ENCODE assay signal across 24 cellular contexts in the genomic region with DNA sequence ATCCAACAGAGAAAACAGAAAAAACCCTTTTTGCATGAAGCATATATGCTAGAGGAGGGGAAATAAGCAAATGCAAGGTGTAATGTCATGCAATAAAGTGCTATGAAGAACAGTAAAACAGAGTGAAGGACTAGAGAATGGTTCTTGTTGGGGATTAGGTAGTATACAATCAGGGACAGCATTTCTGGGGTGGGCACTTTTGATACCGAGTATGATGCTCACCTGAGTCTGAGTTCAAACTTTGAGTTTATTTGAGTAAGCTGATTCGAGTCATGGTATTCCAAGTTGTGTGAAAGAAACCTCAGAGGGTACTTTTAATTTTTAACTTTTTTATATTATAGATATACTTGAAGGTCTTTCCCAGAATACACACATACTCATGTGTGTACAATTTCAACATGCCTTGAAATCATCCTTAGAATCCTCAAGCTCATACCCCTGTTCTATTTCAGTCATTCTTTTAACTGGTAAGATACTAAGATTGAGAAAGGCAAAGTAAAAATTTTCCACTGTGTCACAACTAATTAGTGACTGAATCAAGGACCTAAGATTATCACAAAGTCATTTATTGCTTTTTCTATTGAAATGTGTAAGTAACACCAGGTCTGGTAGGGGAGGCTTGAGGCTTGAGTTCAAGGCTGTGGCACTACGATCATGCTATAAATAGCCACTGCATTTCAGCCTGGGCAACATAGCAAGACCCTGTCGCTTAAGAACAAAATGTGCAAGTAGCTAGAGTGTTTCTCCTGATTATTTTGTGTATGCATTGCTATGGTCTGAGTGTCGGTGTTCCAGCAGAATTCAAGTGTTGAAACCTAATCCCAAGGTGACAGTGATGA. TPM values are rescaled to one million over a fixed set of nuclear protein-coding genes. Genes with fewer than 3 reads are reported as not detected.
DNase-seq lines count a peak whose midpoint lies in the region; ATAC-seq and FAIRE-seq lines count a peak whose summit lies in the region.
"Had no signal": no experiment of that assay in that cellular context is flagged by ENCODE, and none has a peak within 500 bp of the region (broad histone marks: within the 10 kb centered on the region; RNA-seq: fewer than 3 reads in every experiment).

No MANE protein-coding gene starts in this region.

- peak overlapping the region; percentile 100 for H3K27ac Mint-ChIP-seq in activated T-cell treated with anti-CD3 and anti-CD28 coated beads, Interleukin-2, amount 50 U/mL, for 72 hours
- peak overlapping the region in 5 of 9 donors; percentile 6 to 80 (median 32) for H3K27ac Mint-ChIP-seq in naive thymus-derived CD4-positive, alpha-beta T cell
- H3K27ac Mint-ChIP-seq: effector memory CD8-positive, alpha-beta T cell; immature natural killer cell had no signal

- H3K9me3 ChIP-seq in naive thymus-derived CD4-positive, alpha-beta T cell (ENCODE audit: control insufficient read depth in 2 of 3, low read length in 3 of 3), result no peaks in the 10 kb centered on the region
- H3K9me3 ChIP-seq: prostate gland, SJSA1, stomach, tibial artery had no signal

- intact Hi-C loops in naive thymus-derived CD4-positive, alpha-beta T cell (cut with micrococcal nuclease), result loop anchor here in 1 of 2 donors (1.0 kb wide), 1 partner anchor 10 kb away; no protein-coding TSS in a partner anchor

- H3K4me1 ChIP-seq in naive thymus-derived CD4-positive, alpha-beta T cell (ENCODE audit: control insufficient read depth in 2 of 2, insufficient read depth in 2 of 2, low read length in 2 of 2), result no peaks in the 10 kb centered on the region
- H3K4me1 ChIP-seq: foreskin keratinocyte, prostate gland, SJSA1, tibial artery had no signal

- H3K36me3 Mint-ChIP-seq in activated T-cell treated with anti-CD3 and anti-CD28 coated beads, Interleukin-2, amount 50 U/mL, for 4 hours (ENCODE audit: insufficient read depth), result peaks cover 60% of the 10 kb centered on the region
- H3K36me3 Mint-ChIP-seq in activated T-cell treated with anti-CD3 and anti-CD28 coated beads, Interleukin-2, amount 50 U/mL, for 72 hours (ENCODE audit: insufficient read depth in 2 of 2), result peaks cover 19 to 42% of the 10 kb centered on the region in 2 donors
- H3K36me3 Mint-ChIP-seq in naive thymus-derived CD4-positive, alpha-beta T cell, result peaks cover 6 to 44% (median 33%) of the 10 kb centered on the region in 5 donors

- CTCF ChIA-PET in naive thymus-derived CD4-positive, alpha-beta T cell (lab: Charles Lee), result interaction anchor here (0.6 to 0.9 kb wide), 3 partner anchors 53 to 86 kb away, joined by 3 to 4 read pairs (median 4); no protein-coding TSS in a partner anchor

- peak overlapping the region; percentile 20 for H3K4me3 Mint-ChIP-seq in activated T-cell treated with anti-CD3 and anti-CD28 coated beads, Interleukin-2, amount 50 U/mL, for 4 hours
- peak overlapping the region; percentile 32 to 84 for H3K4me3 Mint-ChIP-seq in activated T-cell treated with anti-CD3 and anti-CD28 coated beads, Interleukin-2, amount 50 U/mL, for 72 hours
- peak overlapping the region in 2 of 10 donors; percentile 8 to 38 for H3K4me3 Mint-ChIP-seq in naive thymus-derived CD4-positive, alpha-beta T cell
- H3K4me3 Mint-ChIP-seq: effector memory CD8-positive, alpha-beta T cell; immature natural killer cell had no signal

- peaks cover 7% of the 10 kb centered on the region for H3K9me3 Mint-ChIP-seq in activated T-cell treated with anti-CD3 and anti-CD28 coated beads, Interleukin-2, amount 50 U/mL, for 4 hours
- peaks cover 4 to 5% of the 10 kb centered on the region in 2 donors for H3K9me3 Mint-ChIP-seq in activated T-cell treated with anti-CD3 and anti-CD28 coated beads, Interleukin-2, amount 50 U/mL, for 72 hours
- H3K9me3 Mint-ChIP-seq in naive thymus-derived CD4-positive, alpha-beta T cell, result peaks cover 0 to 2% (median 0%) of the 10 kb centered on the region in 11 donors
- H3K9me3 Mint-ChIP-seq: effector memory CD8-positive, alpha-beta T cell; immature natural killer cell had no signal

- no peak overlapping the region for H3K4me3 ChIP-seq in naive thymus-derived CD4-positive, alpha-beta T cell (ENCODE audit: low read length)
- H3K4me3 ChIP-seq: prostate gland, SJSA1, stomach, tibial artery had no signal

- H3K36me3 ChIP-seq in naive thymus-derived CD4-positive, alpha-beta T cell (ENCODE audit: control insufficient read depth in 2 of 3, insufficient read depth in 3 of 3, low read length in 3 of 3), result peaks cover 0 to 6% (median 0%) of the 10 kb centered on the region in 3 experiments
- H3K36me3 ChIP-seq: prostate gland, SJSA1, stomach, tibial artery had no signal

- POLR2A ChIA-PET in naive thymus-derived CD4-positive, alpha-beta T cell (lab: Charles Lee), result interaction anchor here (0.8 to 1.6 kb wide), 2 partner anchors 71 to 159 kb away, joined by 3 to 4 read pairs; no protein-coding TSS in a partner anchor

- no peak overlapping the region for H3K27ac ChIP-seq in naive thymus-derived CD4-positive, alpha-beta T cell (ENCODE audit: low read depth, low read length)
- H3K27ac ChIP-seq: foreskin keratinocyte, prostate gland, SJSA1, stomach, tibial artery had no signal

- FAIRE-seq in GM18507 (lab: Jason Lieb, UNC) (peak; percentile 15), frontal cortex (lab: Jason Lieb, UNC) (no peak)
- FAIRE-seq: D721Med had no signal

- no peaks in the 10 kb centered on the region for H3K27me3 Mint-ChIP-seq in activated T-cell treated with anti-CD3 and anti-CD28 coated beads, Interleukin-2, amount 50 U/mL, for 4 hours (ENCODE audit: low read depth)
- no peaks in the 10 kb centered on the region for H3K27me3 Mint-ChIP-seq in activated T-cell treated with anti-CD3 and anti-CD28 coated beads, Interleukin-2, amount 50 U/mL, for 72 hours (ENCODE audit: low read depth)
- H3K27me3 Mint-ChIP-seq in naive thymus-derived CD4-positive, alpha-beta T cell, result no peaks in the 10 kb centered on the region
- H3K27me3 Mint-ChIP-seq: CD4-positive, CD25-positive, alpha-beta regulatory T cell; effector memory CD8-positive, alpha-beta T cell had no signal

- no peak for DNase-seq in activated T-cell treated with anti-CD3 and anti-CD28 coated beads, Interleukin-2, amount 50 U/mL, for 4 hours
- DNase-seq in activated T-cell treated with anti-CD3 and anti-CD28 coated beads, Interleukin-2, amount 50 U/mL, for 1 hour, result no peak
- DNase-seq in GM18507 (ENCODE audit: extremely low spot score, insufficient read length, low read depth), result no peak
- DNase-seq in activated T-cell treated with anti-CD3 and anti-CD28 coated beads, Interleukin-2, amount 50 U/mL, for 72 hours, result peak; percentile 24 to 47
- no peak for DNase-seq in naive thymus-derived CD4-positive, alpha-beta T cell
- no peak for DNase-seq in LoVo (ENCODE audit: low spot score)
- DNase-seq in frontal cortex (ENCODE audit: low spot score in 2 of 2), result no peak
- DNase-seq: amniotic stem cell; CD4-positive, CD25-positive, alpha-beta regulatory T cell; effector memory CD8-positive, alpha-beta T cell; foreskin keratinocyte; immature natural killer cell; mesenchymal stem cell; NCI-H1092 treated with DMSO at 0.1 percent for 48 hours; NCI-H2029; NCI-H226; NCI-H748 treated with DMSO at 0.1 percent for 48 hours; stomach; tibial artery had no signal

- H3K4me1 Mint-ChIP-seq in activated T-cell treated with anti-CD3 and anti-CD28 coated beads, Interleukin-2, amount 50 U/mL, for 4 hours (ENCODE audit: low read depth), result peaks cover 77% of the 10 kb centered on the region
- peaks cover 95% of the 10 kb centered on the region for H3K4me1 Mint-ChIP-seq in activated T-cell treated with anti-CD3 and anti-CD28 coated beads, Interleukin-2, amount 50 U/mL, for 72 hours (ENCODE audit: low read depth)
- peaks cover 33 to 89% (median 82%) of the 10 kb centered on the region in 7 donors for H3K4me1 Mint-ChIP-seq in naive thymus-derived CD4-positive, alpha-beta T cell

- ATAC-seq in activated T-cell treated with anti-CD3 and anti-CD28 coated beads, Interleukin-2, amount 50 U/mL, for 4 hours, result peak; percentile 72 to 79
- ATAC-seq in activated T-cell treated with anti-CD3 and anti-CD28 coated beads, Interleukin-2, amount 50 U/mL, for 72 hours (replicated peaks in 1 of 2), result peak; percentile 76 to 81
- ATAC-seq in naive thymus-derived CD4-positive, alpha-beta T cell, result no peak
- ATAC-seq: effector memory CD8-positive, alpha-beta T cell; esophagus mucosa; foreskin keratinocyte; HCT116 had no signal

- no peaks in the 10 kb centered on the region for H3K27me3 ChIP-seq in naive thymus-derived CD4-positive, alpha-beta T cell (ENCODE audit: control insufficient read depth in 2 of 2, insufficient read depth in 2 of 2, low read length in 2 of 2)
- H3K27me3 ChIP-seq: foreskin keratinocyte, SJSA1, stomach, tibial artery had no signal

RNA-seq across cellular contexts. Expression of gene LRRC8B, which starts 12.1 kb away (rescaled TPM):
- total RNA-seq in activated T-cell treated with anti-CD3 and anti-CD28 coated beads, Interleukin-2, amount 50 U/mL, for 4 hours, result 10 to 100 TPM; 71.5 to 81.9 (median 73.0) TPM
- 10 to 100 TPM; 33.8 to 38.9 TPM for total RNA-seq in activated T-cell treated with anti-CD3 and anti-CD28 coated beads, Interleukin-2, amount 50 U/mL, for 72 hours
- 10 to 100 TPM in 4 of 5 experiments, 1 to 10 TPM in 1; 8.8 to 23.0 (median 17.1) TPM for total RNA-seq in naive thymus-derived CD4-positive, alpha-beta T cell
- polyA plus RNA-seq in naive thymus-derived CD4-positive, alpha-beta T cell, result 10 to 100 TPM; 15.7 to 16.2 TPM
- total RNA-seq in frontal cortex, result 39.1 TPM

Comparison
In these comparisons a context has a peak if more than half of its experiments do, and no peak if none do; other contexts are left out.
1. DNase-seq: peak in activated T-cell treated with anti-CD3 and anti-CD28 coated beads, Interleukin-2, amount 50 U/mL, for 72 hours (2 of 2); none in activated T-cell treated with anti-CD3 and anti-CD28 coated beads, Interleukin-2, amount 50 U/mL, for 4 hours (single experiment), activated T-cell treated with anti-CD3 and anti-CD28 coated beads, Interleukin-2, amount 50 U/mL, for 1 hour (single experiment), GM18507 (single experiment), naive thymus-derived CD4-positive, alpha-beta T cell (0 of 9), LoVo (single experiment) and frontal cortex (0 of 2).